Comparison of ENCODE assay signal across 8 cellular contexts in the genomic region with DNA sequence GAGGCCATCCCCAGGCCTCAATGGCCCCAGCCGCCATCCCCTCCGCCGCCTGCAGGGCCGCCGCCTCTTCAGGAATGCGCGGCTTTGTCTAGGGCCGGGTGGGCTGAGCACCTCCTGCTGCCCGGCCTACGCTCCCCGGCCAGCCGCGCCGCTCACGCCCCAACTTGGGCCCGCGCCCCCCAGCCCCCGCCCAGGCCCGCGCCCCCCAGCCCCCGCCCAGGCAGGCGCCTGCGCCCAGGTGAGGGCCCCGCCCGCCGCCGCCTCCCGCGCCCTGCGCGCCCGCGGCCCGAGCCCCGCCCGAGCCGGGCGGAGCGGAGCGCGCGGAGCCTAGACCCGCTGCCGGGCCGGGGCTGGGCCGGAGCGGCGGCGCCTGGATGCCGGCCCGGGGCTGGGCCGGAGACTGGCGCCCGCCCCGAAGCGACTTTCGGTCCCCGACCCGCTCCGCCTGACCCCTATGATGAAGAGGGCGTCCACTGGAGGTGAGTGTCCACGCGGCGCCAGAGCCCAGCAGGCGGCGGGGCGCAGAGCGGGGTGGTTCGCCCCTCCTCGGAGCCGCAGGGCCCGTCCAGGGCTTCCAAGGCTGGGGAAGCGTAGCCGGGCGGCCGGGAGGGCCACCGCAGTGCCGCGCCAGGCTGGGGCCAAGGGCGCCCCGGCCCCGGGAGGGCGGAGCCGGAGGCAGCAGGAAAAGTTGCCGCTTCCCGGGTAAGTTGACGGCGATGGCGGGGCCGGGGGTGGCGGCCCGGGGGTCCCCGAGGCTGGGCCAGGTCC. TPM values are rescaled to one million over a fixed set of nuclear protein-coding genes. Genes with fewer than 3 reads are reported as not detected.
DNase-seq lines count a peak whose midpoint lies in the region; ATAC-seq and TF ChIP-seq lines count a peak whose summit lies in the region.

No MANE protein-coding gene starts in this region.

- H3K9me3 Mint-ChIP-seq in activated CD4-positive, alpha-beta T cell treated with anti-CD3 and anti-CD28 coated beads for 36 hours (ENCODE audit: low read depth) = no peaks in the 10 kb centered on the region
- no peaks in the 10 kb centered on the region for H3K9me3 Mint-ChIP-seq in progenitor cell of endocrine pancreas (ENCODE audit: low read depth)

- no peak overlapping the region for H3K4me3 Mint-ChIP-seq in activated CD4-positive, alpha-beta T cell treated with anti-CD3 and anti-CD28 coated beads for 36 hours
- no peak overlapping the region for H3K4me3 Mint-ChIP-seq in T-helper 17 cell
- peak overlapping the region; percentile 65 for H3K4me3 Mint-ChIP-seq in progenitor cell of endocrine pancreas (ENCODE audit: low read depth)

- peak; percentile 26 for ATAC-seq in activated CD4-positive, alpha-beta T cell treated with anti-CD3 and anti-CD28 coated beads for 36 hours
- ATAC-seq in T-helper 17 cell (peak; percentile 65), foreskin keratinocyte (peak; percentile 50), HG03565 (IDR thresholded peaks at IDR 0.05; ENCODE audit: unreplicated experiment) (no peak)

- H3K4me1 ChIP-seq in foreskin keratinocyte = no peaks in the 10 kb centered on the region

- intact Hi-C loops in activated CD4-positive, alpha-beta T cell treated with anti-CD3 and anti-CD28 coated beads for 36 hours (cut with DNase I, micrococcal nuclease) = no loop called here

- CTCF ChIA-PET in activated CD4-positive, alpha-beta T cell treated with anti-CD3 and anti-CD28 coated beads for 36 hours (lab: Charles Lee) = no interaction called here

- POLR2A ChIA-PET in activated CD4-positive, alpha-beta T cell treated with anti-CD3 and anti-CD28 coated beads for 36 hours (lab: Charles Lee) = no interaction called here

- H3K27ac Mint-ChIP-seq in activated CD4-positive, alpha-beta T cell treated with anti-CD3 and anti-CD28 coated beads for 36 hours = no peak overlapping the region
- H3K27ac Mint-ChIP-seq in T-helper 17 cell = no peak overlapping the region
- no peak overlapping the region for H3K27ac Mint-ChIP-seq in progenitor cell of endocrine pancreas

- TF ChIP-seq CTCF in foreskin keratinocyte (conservative IDR thresholded peaks at IDR 0.05) = no peak
- TF ChIP-seq CTCF in progenitor cell of endocrine pancreas (IDR thresholded peaks at IDR 0.05; ENCODE audit: unreplicated experiment) = peak; percentile 48

- no peaks in the 10 kb centered on the region for H3K9me3 ChIP-seq in T-helper 17 cell (ENCODE audit: control insufficient read depth, low read length, poor library complexity, severe bottlenecking)

- peaks cover 5% of the 10 kb centered on the region for H3K27me3 Mint-ChIP-seq in activated CD4-positive, alpha-beta T cell treated with anti-CD3 and anti-CD28 coated beads for 36 hours
- H3K27me3 Mint-ChIP-seq in T-helper 17 cell (peaks cover 34% of the 10 kb centered on the region), progenitor cell of endocrine pancreas (peaks cover 2% of the 10 kb centered on the region)

- no peak overlapping the region for H3K27ac ChIP-seq in foreskin keratinocyte

- no peaks in the 10 kb centered on the region for H3K4me1 Mint-ChIP-seq in activated CD4-positive, alpha-beta T cell treated with anti-CD3 and anti-CD28 coated beads for 36 hours
- H3K4me1 Mint-ChIP-seq in T-helper 17 cell = peaks cover 5% of the 10 kb centered on the region
- no peaks in the 10 kb centered on the region for H3K4me1 Mint-ChIP-seq in progenitor cell of endocrine pancreas (ENCODE audit: low read depth)

- DNase-seq in activated CD4-positive, alpha-beta T cell treated with anti-CD3 and anti-CD28 coated beads for 36 hours = no peak
- no peak for DNase-seq in activated CD4-positive, alpha-beta T cell treated with anti-CD3 and anti-CD28 coated beads, Interleukin-2, amount 50 U/mL, for 1 hour
- DNase-seq in T-helper 17 cell = no peak
- DNase-seq in foreskin keratinocyte = no peak
- DNase-seq in progenitor cell of endocrine pancreas (ENCODE audit: low spot score, unreplicated experiment) = peak; percentile 51
- no peak for DNase-seq in pons (ENCODE audit: low spot score)
- no peak for DNase-seq in middle frontal gyrus (ENCODE audit: extremely low spot score, low spot score)

- H3K36me3 Mint-ChIP-seq in activated CD4-positive, alpha-beta T cell treated with anti-CD3 and anti-CD28 coated beads for 36 hours (ENCODE audit: low read depth) = no peaks in the 10 kb centered on the region
- no peaks in the 10 kb centered on the region for H3K36me3 Mint-ChIP-seq in T-helper 17 cell (ENCODE audit: low read depth)
- no peaks in the 10 kb centered on the region for H3K36me3 Mint-ChIP-seq in progenitor cell of endocrine pancreas (ENCODE audit: insufficient read depth)

- H3K27me3 ChIP-seq in foreskin keratinocyte = peaks cover 5% of the 10 kb centered on the region

RNA-seq across cellular contexts. Expression of a gene that starts 34.3 kb away (rescaled TPM):
- total RNA-seq in activated CD4-positive, alpha-beta T cell treated with anti-CD3 and anti-CD28 coated beads for 36 hours = not detected
- total RNA-seq in T-helper 17 cell (not detected), foreskin keratinocyte (0.63 and 2.8 TPM in 2 replicates), progenitor cell of endocrine pancreas (6.4 and 9.2 TPM in 2 replicates)
- 0.54 and 2.1 TPM in 2 replicates for polyA plus RNA-seq in foreskin keratinocyte
